ENCODE assay signal across 9 cellular contexts in the genomic region with DNA sequence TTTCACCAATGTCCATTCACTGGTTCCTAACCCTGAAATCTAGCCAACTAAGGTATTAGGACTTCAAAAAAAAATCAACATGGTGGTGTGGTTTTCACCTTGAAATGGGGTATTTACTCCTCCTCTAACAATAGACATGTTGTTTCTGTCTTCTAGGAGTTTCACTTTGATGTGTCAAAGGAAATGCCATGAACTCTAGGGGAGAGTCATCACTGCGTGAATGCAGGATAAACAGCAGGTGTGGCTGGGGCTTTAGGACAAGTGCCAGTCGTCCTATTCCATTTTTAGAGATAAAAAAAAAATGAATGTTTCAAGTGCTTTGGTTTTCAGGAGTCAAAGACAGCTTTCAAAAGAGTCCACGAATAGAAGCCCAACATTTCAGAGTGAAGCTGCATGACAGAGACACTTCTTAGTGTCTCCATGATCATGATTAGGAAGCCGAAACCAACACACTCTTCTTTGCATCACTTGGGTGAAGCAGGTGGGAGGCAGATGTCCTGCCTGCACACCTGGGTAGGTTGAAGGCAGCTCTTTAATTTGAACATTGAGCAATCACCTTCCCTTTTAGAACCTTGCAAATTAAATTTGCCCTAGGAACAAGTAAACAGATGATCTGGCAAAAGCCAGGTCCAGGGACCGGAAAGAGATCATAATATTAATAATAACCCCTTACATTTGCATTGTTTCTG.
A peak's percentile ranks its signal among the peaks of the same experiment; 100 is the strongest.
DNase-seq lines count a peak whose midpoint lies in the region; ATAC-seq and TF ChIP-seq lines count a peak whose summit lies in the region.
"Had no signal": no experiment of that assay in that cellular context is flagged by ENCODE, and none has a peak within 500 bp of the region (broad histone marks: within the 10 kb centered on the region; RNA-seq: fewer than 3 reads in every experiment).

No MANE protein-coding gene starts in this region.

- peaks cover 16% of the 10 kb centered on the region; the same call in 1 of the 2 replicates for H3F3A ChIP-seq in PC-9 (ENCODE audit: insufficient read depth, low read depth)

- no peaks in the 10 kb centered on the region for H3K36me3 ChIP-seq in PC-9 (ENCODE audit: low read depth)

- no peaks in the 10 kb centered on the region; the same call in 1 of the 2 replicates for H3K9me3 ChIP-seq in PC-9 (ENCODE audit: insufficient read depth, low read depth)

- no peaks in the 10 kb centered on the region for H3K79me2 ChIP-seq in PC-9 (ENCODE audit: low read depth)

- ATAC-seq in GM19351 (IDR thresholded peaks at IDR 0.05; ENCODE audit: unreplicated experiment) (peak; percentile 95), HG03097 (IDR thresholded peaks at IDR 0.05; ENCODE audit: low FRiP score, unreplicated experiment) (peak; percentile 95)
- ATAC-seq: natural killer cell had no signal

- H3K27ac ChIP-seq in PC-9 = peak overlapping the region; percentile 53

- H3K4me1 ChIP-seq in PC-9 (replicated peaks; ENCODE audit: insufficient read depth) = peaks cover 43% of the 10 kb centered on the region

- H3K4me2 ChIP-seq in PC-9 = peak overlapping the region; percentile 21

- POLR2A ChIA-PET in PC-9 (lab: Charles Lee; ENCODE audit: unreplicated experiment) = interaction anchor here (0.6 kb wide), 2 partner anchors 77 to 478 kb away, joined by 3 to 5 read pairs; no protein-coding TSS in a partner anchor

- H3K27me3 ChIP-seq in PC-9 (ENCODE audit: insufficient read depth, low read depth) = no peaks in the 10 kb centered on the region

- BruUV-seq in PC-9 (replicated peaks; lab: Mats Ljungman, UMichigan) = no TSS peak

- CTCF ChIA-PET in PC-9 (lab: Charles Lee) = no interaction called here

- no peaks in the 10 kb centered on the region for H3K9me2 ChIP-seq in PC-9 (ENCODE audit: insufficient read depth)

- H4K20me1 ChIP-seq in PC-9 (ENCODE audit: insufficient read depth) = no peaks in the 10 kb centered on the region

- no peak for TF ChIP-seq CTCF in PC-9 (conservative IDR thresholded peaks at IDR 0.05)

- no peak overlapping the region for H3K4me3 ChIP-seq in PC-9

- intact Hi-C loops in PC-9 (cut with micrococcal nuclease; ENCODE audit: unreplicated experiment) = no loop called here

- H2AFZ ChIP-seq in PC-9 = no peak overlapping the region

- DNase-seq in DMS153 (lab: John Stamatoyannopoulos, UW) = peak; percentile 66
- peak in 1 of 2 experiments; percentile 81 for DNase-seq in PC-9
- no peak for DNase-seq in 8988T
- no peak for DNase-seq in NCI-H226
- DNase-seq in HPDE6-E6E7 (ENCODE audit: extremely low spot score) = no peak
- no peak for DNase-seq in mesenteric fat pad (ENCODE audit: low spot score)
- DNase-seq: natural killer cell had no signal
